In genomic region chr15:87661481-87661880, GRCh38 we compare ENCODE assay signal across 23 cellular contexts.
"Had no signal": no experiment of that assay in that cellular context is flagged by ENCODE, and none has a peak within 500 bp of the region (broad histone marks: within the 10 kb centered on the region; RNA-seq: fewer than 3 reads in every experiment).

No MANE protein-coding gene starts in this region.

- ATAC-seq: activated CD8-positive, alpha-beta T cell treated with anti-CD3 and anti-CD28 coated beads for 36 hours; activated naive CD4-positive, alpha-beta T cell treated with anti-CD3 and anti-CD28 coated beads, Interleukin-2, amount 50 U/mL, for 72 hours; effector memory CD8-positive, alpha-beta T cell; gastroesophageal sphincter; heart left ventricle; left lung; naive thymus-derived CD8-positive, alpha-beta T cell; stimulated activated naive CD8-positive, alpha-beta T cell treated with anti-CD3 and anti-CD28 coated beads, Interleukin-15, Interleukin-2, amounts not matched to agents 100 U/mL and 50 U/mL, for 24 hours had no signal

- H3K4me3 Mint-ChIP-seq: activated CD4-positive, alpha-beta T cell treated with anti-CD3 and anti-CD28 coated beads, Interleukin-2, amount 10 ng/mL, durations not matched to agents 7 days and 5 days; activated CD8-positive, alpha-beta T cell treated with anti-CD3 and anti-CD28 coated beads for 36 hours; central memory CD8-positive, alpha-beta T cell; effector memory CD8-positive, alpha-beta T cell; mesothelial cell of epicardium; naive thymus-derived CD8-positive, alpha-beta T cell had no signal

- H3K36me3 ChIP-seq: ascending aorta, esophagus muscularis mucosa, gastroesophageal sphincter, heart left ventricle, left lung, thyroid gland, WERI-Rb-1 had no signal

- H3K27ac ChIP-seq: ascending aorta, esophagus muscularis mucosa, gastroesophageal sphincter, heart left ventricle, left lung, thyroid gland, WERI-Rb-1 had no signal

- H3K27me3 Mint-ChIP-seq: activated CD4-positive, alpha-beta T cell treated with anti-CD3 and anti-CD28 coated beads, Interleukin-2, amount 10 ng/mL, durations not matched to agents 7 days and 5 days; activated CD8-positive, alpha-beta T cell treated with anti-CD3 and anti-CD28 coated beads for 36 hours; central memory CD8-positive, alpha-beta T cell; naive thymus-derived CD8-positive, alpha-beta T cell; progenitor cell of endocrine pancreas had no signal

- H3K9me3 ChIP-seq: ascending aorta, esophagus muscularis mucosa, gastroesophageal sphincter, left lung, thyroid gland had no signal

- H3K4me3 ChIP-seq: ascending aorta, esophagus muscularis mucosa, gastroesophageal sphincter, heart left ventricle, left lung, lung, thyroid gland had no signal

- H3K27ac Mint-ChIP-seq: activated CD4-positive, alpha-beta T cell treated with anti-CD3 and anti-CD28 coated beads, Interleukin-2, amount 10 ng/mL, durations not matched to agents 7 days and 5 days; activated CD8-positive, alpha-beta T cell treated with anti-CD3 and anti-CD28 coated beads for 36 hours; activated naive CD4-positive, alpha-beta T cell treated with anti-CD3 and anti-CD28 coated beads, Interleukin-2, amount 50 U/mL, for 72 hours; effector memory CD8-positive, alpha-beta T cell; mesothelial cell of epicardium; progenitor cell of endocrine pancreas had no signal

- H3K4me1 ChIP-seq: esophagus muscularis mucosa, gastroesophageal sphincter, heart left ventricle, left lung, thyroid gland had no signal

- H3K27me3 ChIP-seq: ascending aorta, esophagus muscularis mucosa, gastroesophageal sphincter, heart left ventricle, left lung, thyroid gland had no signal

- H3K36me3 Mint-ChIP-seq: mesothelial cell of epicardium had no signal

- H3K4me1 Mint-ChIP-seq: activated CD4-positive, alpha-beta T cell treated with anti-CD3 and anti-CD28 coated beads, Interleukin-2, amount 10 ng/mL, durations not matched to agents 7 days and 5 days; central memory CD8-positive, alpha-beta T cell had no signal

- DNase-seq: activated CD4-positive, alpha-beta T cell treated with anti-CD3 and anti-CD28 coated beads, Interleukin-2, amount 10 ng/mL, durations not matched to agents 7 days and 5 days; activated CD4-positive, CD25-positive, alpha-beta regulatory T cell treated with anti-CD3 and anti-CD28 coated beads, Interleukin-2, amount 50 U/mL, for 72 hours; activated CD8-positive, alpha-beta T cell treated with anti-CD3 and anti-CD28 coated beads for 36 hours; activated gamma-delta T cell treated with Interleukin-2 at 50 U/mL for 16 hours; effector memory CD8-positive, alpha-beta T cell; heart left ventricle; islet precursor cell; left lung; naive thymus-derived CD8-positive, alpha-beta T cell; stimulated activated CD4-positive, alpha-beta T cell treated with anti-CD3 and anti-CD28 coated beads, Interleukin-12 subunit alpha, Interleukin-12 subunit beta, amount 100 ng/mL, for 4 hours; stimulated activated CD4-positive, alpha-beta T cell treated with anti-CD3 and anti-CD28 coated beads, Interleukin-4, amount 100 ng/mL, for 4 hours; stimulated activated naive CD8-positive, alpha-beta T cell treated with anti-CD3 and anti-CD28 coated beads, Interleukin-15, Interleukin-2, amounts not matched to agents 100 U/mL and 50 U/mL, for 24 hours; T-helper 1 cell; thyroid gland; WERI-Rb-1 had no signal
